In genomic region chr13:21176195-21176981, GRCh38 we compare ENCODE assay signal across 8 cellular contexts. TPM values are rescaled to one million over a fixed set of nuclear protein-coding genes. Genes with fewer than 3 reads are reported as not detected.
A peak's percentile ranks its signal among the peaks of the same experiment; 100 is the strongest.
DNase-seq lines count a peak whose midpoint lies in the region; ATAC-seq and TF ChIP-seq lines count a peak whose summit lies in the region.

TSS of gene MRPL57 (plus strand) at chr13:21176658. CDS start at chr13:21176917, 259 bp downstream.
TSS of gene SKA3 (minus strand) at chr13:21176552. CDS start at chr13:21176477, 75 bp downstream.

- H3K9ac ChIP-seq in SK-N-SH = peak within 1 kb of the TSS; percentile 90

- peak within 1 kb of the TSS; percentile 95 for H2AFZ ChIP-seq in SK-N-SH (ENCODE audit: low read depth)

- CTCF ChIA-PET in SK-N-SH (lab: Yijun Ruan, JAX) = interaction anchor here (0.6 to 2.2 kb wide), 7 partner anchors 20 to 305 kb away, joined by 3 to 10 read pairs (median 3); no protein-coding TSS in a partner anchor

- peak; percentile 98 for TF ChIP-seq POLR2A in NB4 (IDR thresholded peaks at IDR 0.05; ENCODE audit: extremely low read depth, insufficient read length)

- peak; percentile 89 for DNase-seq in HFFc6
- DNase-seq in NB4 (ENCODE audit: low read depth) = peak; percentile 96
- DNase-seq in SK-N-SH = peak; percentile 98
- DNase-seq in glomerular endothelial cell (ENCODE audit: extremely low read depth, low read depth, low spot score) = peak; percentile 55
- DNase-seq in omental fat pad (ENCODE audit: low spot score) = peak; percentile 78
- peak; percentile 49 for DNase-seq in thoracic aorta (ENCODE audit: low spot score)

- POLR2A ChIA-PET in SK-N-SH (lab: Yijun Ruan, JAX) = interaction anchor here (0.6 to 1.3 kb wide), 9 partner anchors 11 to 427 kb away, joined by 3 to 7 read pairs (median 3); partner anchors contain the start of genes MICU2 and ZDHHC20

- no peak for TF ChIP-seq RAD21 in SK-N-SH (IDR thresholded peaks at IDR 0.05; ENCODE audit: low read length)

- peaks cover 0 to 5% of the 10 kb centered on the region in 2 experiments for H3K36me3 ChIP-seq in SK-N-SH (replicated peaks in 1 of 2; ENCODE audit: control insufficient read depth in 1 of 2, insufficient read depth in 2 of 2, low read length in 1 of 2)
- H3K36me3 ChIP-seq in thoracic aorta = no peaks in the 10 kb centered on the region

- H3K27ac ChIP-seq in SK-N-SH (ENCODE audit: low read depth in 2 of 2, low read length in 1 of 2) = peak within 1 kb of the TSS; percentile 87 to 94
- H3K27ac ChIP-seq in thoracic aorta = peak within 1 kb of the TSS; percentile 82 to 83

- H3K4me1 ChIP-seq in SK-N-SH (ENCODE audit: control insufficient read depth in 1 of 2, insufficient read depth in 2 of 2, low read depth in 1 of 2, low read length in 1 of 2) (peaks cover 3 to 5% of the 10 kb centered on the region in 2 experiments; a peak in 2 of 4 replicates), thoracic aorta (ENCODE audit: control insufficient read depth in 1 of 2, low read depth in 2 of 2) (peaks cover 9 to 18% of the 10 kb centered on the region in 2 donors)

- no peaks in the 10 kb centered on the region for H4K20me1 ChIP-seq in SK-N-SH (ENCODE audit: insufficient read depth)

- H3K4me3 ChIP-seq in GM08714 (ENCODE audit: low read length) (peak within 1 kb of the TSS; percentile 94), NB4 (ENCODE audit: low read depth, low read length) (peak within 1 kb of the TSS; percentile 84), SK-N-SH (ENCODE audit: low read depth in 2 of 2, low read length in 1 of 2) (peak within 1 kb of the TSS; percentile 77 to 86), thoracic aorta (peak within 1 kb of the TSS; percentile 84)

- H3K9me3 Mint-ChIP-seq in HFFc6 = peaks cover 6% of the 10 kb centered on the region; the same call in 1 of the 2 replicates
- H3K9me3 Mint-ChIP-seq in activated naive CD4-positive, alpha-beta T cell treated with anti-CD3 and anti-CD28 coated beads, Interleukin-2, amount 50 U/mL, for 24 hours = no peaks in the 10 kb centered on the region

- H3K9me2 ChIP-seq in SK-N-SH = no peaks in the 10 kb centered on the region

- no peaks in the 10 kb centered on the region for H3K27me3 ChIP-seq in SK-N-SH (ENCODE audit: insufficient read depth)
- H3K27me3 ChIP-seq in thoracic aorta (replicated peaks; ENCODE audit: insufficient read depth) = no peaks in the 10 kb centered on the region

- WGBS in SK-N-SH (ENCODE audit: low lambda C conversion rate) = 1% methylated on average over 16 of the region's 95 CpGs

- H3K4me1 Mint-ChIP-seq in HFFc6 (ENCODE audit: low read depth) = peaks cover 22% of the 10 kb centered on the region
- H3K4me1 Mint-ChIP-seq in activated naive CD4-positive, alpha-beta T cell treated with anti-CD3 and anti-CD28 coated beads, Interleukin-2, amount 50 U/mL, for 24 hours = peaks cover 20% of the 10 kb centered on the region

- H3K4me2 ChIP-seq in SK-N-SH = peak within 1 kb of the TSS; percentile 94

- H3F3A ChIP-seq in SK-N-SH (replicated peaks; ENCODE audit: insufficient read depth) = peaks cover 19% of the 10 kb centered on the region

- H3K79me2 ChIP-seq in SK-N-SH (ENCODE audit: insufficient read depth) = peaks cover 68% of the 10 kb centered on the region

- H3K9me3 ChIP-seq in SK-N-SH (no peaks in the 10 kb centered on the region), thoracic aorta (no peaks in the 10 kb centered on the region)

- TF ChIP-seq CTCF in HFFc6 (IDR thresholded peaks at IDR 0.05) (peak; percentile 37; the same call in 1 of the 2 replicates), NB4 (IDR thresholded peaks at IDR 0.05; ENCODE audit: low read depth, low read length) (no peak), SK-N-SH (IDR thresholded peaks at IDR 0.05) (no peak), omental fat pad (IDR thresholded peaks at IDR 0.05) (no peak), thoracic aorta (IDR thresholded peaks at IDR 0.05) (no peak)

- peak within 1 kb of the TSS; percentile 96 for H3K4me3 Mint-ChIP-seq in HFFc6
- H3K4me3 Mint-ChIP-seq in activated naive CD4-positive, alpha-beta T cell treated with anti-CD3 and anti-CD28 coated beads, Interleukin-2, amount 50 U/mL, for 24 hours = peak within 1 kb of the TSS; percentile 96

- TF ChIP-seq EP300 in SK-N-SH (IDR thresholded peaks at IDR 0.05; ENCODE audit: borderline replicate concordance in 1 of 2, low read depth in 1 of 2, low read length in 1 of 2) = no peak

- peaks cover 1% of the 10 kb centered on the region for H3K27me3 Mint-ChIP-seq in HFFc6 (ENCODE audit: insufficient read depth)
- no peaks in the 10 kb centered on the region for H3K27me3 Mint-ChIP-seq in activated naive CD4-positive, alpha-beta T cell treated with anti-CD3 and anti-CD28 coated beads, Interleukin-2, amount 50 U/mL, for 24 hours

- H3K36me3 Mint-ChIP-seq in HFFc6 (ENCODE audit: low read depth) = peaks cover 18% of the 10 kb centered on the region; the same call in 1 of the 2 replicates
- H3K36me3 Mint-ChIP-seq in activated naive CD4-positive, alpha-beta T cell treated with anti-CD3 and anti-CD28 coated beads, Interleukin-2, amount 50 U/mL, for 24 hours = peaks cover 3% of the 10 kb centered on the region

- peak within 1 kb of the TSS; percentile 95 for H3K27ac Mint-ChIP-seq in HFFc6
- peak within 1 kb of the TSS; percentile 97 for H3K27ac Mint-ChIP-seq in activated naive CD4-positive, alpha-beta T cell treated with anti-CD3 and anti-CD28 coated beads, Interleukin-2, amount 50 U/mL, for 24 hours

- ATAC-seq in omental fat pad (ENCODE audit: low FRiP score) = peak; percentile 98
- peak; percentile 97 for ATAC-seq in thoracic aorta (ENCODE audit: insufficient number of reproducible peaks, low FRiP score, low read depth)

TF ChIP-seq in SK-N-SH, 30 proteins besides CTCF, POLR2A, EP300 and RAD21:
- TF ChIP-seq RCOR1 (IDR thresholded peaks at IDR 0.05; ENCODE audit: low read length) = peak; percentile 47; the same call in 1 of the 2 replicates
- TF ChIP-seq MEF2A (IDR thresholded peaks at IDR 0.05; ENCODE audit: borderline replicate concordance, low read depth) = no peak
- TF ChIP-seq TAF1 (IDR thresholded peaks at IDR 0.05; ENCODE audit: borderline replicate concordance, low read depth, low read length) = peak; percentile 87
- TF ChIP-seq SIN3A (IDR thresholded peaks at IDR 0.05; ENCODE audit: borderline replicate concordance, low read depth, low read length) = peak; percentile 100
- peak; percentile 100 for TF ChIP-seq CHD2 (IDR thresholded peaks at IDR 0.05; ENCODE audit: low read length, partially characterized antibody)
- TF ChIP-seq NFIC (IDR thresholded peaks at IDR 0.05; ENCODE audit: borderline replicate concordance) = no peak
- peak; percentile 99 for TF ChIP-seq MXI1 (IDR thresholded peaks at IDR 0.05; ENCODE audit: low read depth, low read length)
- no peak for TF ChIP-seq GABPA (IDR thresholded peaks at IDR 0.05; ENCODE audit: low read depth)
- peak; percentile 82 for TF ChIP-seq YY1 (IDR thresholded peaks at IDR 0.05; ENCODE audit: low read depth)
- peak; percentile 68; the same call in 1 of the 2 replicates for TF ChIP-seq MAX (IDR thresholded peaks at IDR 0.05; ENCODE audit: low read depth)
- peak; percentile 97 for TF ChIP-seq POLR2AphosphoS5 (IDR thresholded peaks at IDR 0.05; ENCODE audit: low read depth, low read length)
- TF ChIP-seq NRF1 (IDR thresholded peaks at IDR 0.05; ENCODE audit: low read depth, low read length) = peak; percentile 86
- TF ChIP-seq FOXM1 (IDR thresholded peaks at IDR 0.05; ENCODE audit: low read depth) = peak; percentile 58; the same call in 1 of the 2 replicates
- TF ChIP-seq ZBTB33 (IDR thresholded peaks at IDR 0.05; ENCODE audit: borderline replicate concordance, low read depth) = peak; percentile 100

RNA-seq across cellular contexts. Expression of gene MRPL57, which starts in this region (rescaled TPM):
- 10 to 100 TPM; 16.0 to 19.6 (median 18.1) TPM for total RNA-seq in HFFc6 (2021; fragmentation: NEBNext Ultra II Directional; extraction: Animal tissue kit (Norgen Biotek cat#: 25700))
- polyA plus RNA-seq in SK-N-SH (2012; rRNA removed) = 16.4 and 19.9 TPM in 2 replicates
- 16.3 and 16.5 TPM in 2 replicates for polyA plus RNA-seq in SK-N-SH (2012; cell fraction: cytosol; rRNA removed)
- 7.4 and 8.2 TPM in 2 replicates for polyA plus RNA-seq in SK-N-SH (2012; cell fraction: nucleus; rRNA removed)
- total RNA-seq in glomerular endothelial cell (24.7 and 26.7 TPM in 2 replicates), omental fat pad (10 to 100 TPM; 19.1 to 29.2 (median 24.7) TPM), thoracic aorta (10 to 100 TPM; 18.0 to 30.3 TPM)

RNA-seq across cellular contexts. Expression of gene SKA3, which starts in this region (rescaled TPM):
- total RNA-seq in HFFc6 (2021; fragmentation: NEBNext Ultra II Directional; extraction: Animal tissue kit (Norgen Biotek cat#: 25700)) = 10 to 100 TPM; 11.5 to 23.9 (median 21.0) TPM
- 5.9 and 6.4 TPM in 2 replicates for polyA plus RNA-seq in SK-N-SH (2012; rRNA removed)
- 8.3 and 9.0 TPM in 2 replicates for polyA plus RNA-seq in SK-N-SH (2012; cell fraction: cytosol; rRNA removed)
- 2.5 and 4.2 TPM in 2 replicates for polyA plus RNA-seq in SK-N-SH (2012; cell fraction: nucleus; rRNA removed)
- total RNA-seq in glomerular endothelial cell (2.3 and 5.4 TPM in 2 replicates), omental fat pad (1 to 10 TPM in 2 of 4 donors, under 1 TPM in 1, not detected in 1; 0.96 to 1.9 (median 1.1) TPM), thoracic aorta (not detected)

Comparison
In these comparisons a context has a peak if more than half of its experiments do, and no peak if none do; other contexts are left out.
1. Peak in every context shown above with its lines: DNase-seq, ATAC-seq, H3K4me3 ChIP-seq and H3K27ac ChIP-seq.